Comparison of ENCODE assay signal across 24 cellular contexts in the genomic region with DNA sequence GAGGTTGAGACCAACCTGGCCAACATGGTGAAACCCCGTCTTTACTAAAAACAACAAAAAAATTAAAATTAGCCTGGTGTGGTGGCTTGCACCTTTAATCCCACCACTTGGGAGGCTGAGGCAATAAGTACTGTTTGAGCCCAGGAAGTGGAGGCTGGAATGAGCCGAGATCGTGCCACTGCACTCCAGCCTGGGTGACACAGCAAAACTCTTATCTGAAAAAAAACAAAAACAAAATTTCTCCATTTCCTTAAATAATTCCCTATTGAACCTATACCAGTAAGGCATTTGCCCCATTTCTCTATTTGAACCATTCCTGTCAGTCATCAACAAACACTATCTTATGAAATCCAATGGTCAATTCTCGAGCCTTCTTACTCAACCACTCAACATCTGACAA. TPM values are rescaled to one million over a fixed set of nuclear protein-coding genes. Genes with fewer than 3 reads are reported as not detected.
DNase-seq lines count a peak whose midpoint lies in the region; ATAC-seq, FAIRE-seq and TF ChIP-seq lines count a peak whose summit lies in the region.
"Had no signal": no experiment of that assay in that cellular context is flagged by ENCODE, and none has a peak within 500 bp of the region (broad histone marks: within the 10 kb centered on the region; RNA-seq: fewer than 3 reads in every experiment).

No MANE protein-coding gene starts in this region.

- no peak overlapping the region for H4K8ac ChIP-seq in mesenchymal stem cell (ENCODE audit: low read length)

- H3F3A ChIP-seq in smooth muscle cell (ENCODE audit: low read depth) = peaks cover 25% of the 10 kb centered on the region
- peaks cover 30% of the 10 kb centered on the region for H3F3A ChIP-seq in neural progenitor cell (ENCODE audit: low read depth)

- H3K79me1 ChIP-seq in mesenchymal stem cell (replicated peaks; ENCODE audit: low read length, poor library complexity, severe bottlenecking) = no peaks in the 10 kb centered on the region

- TF ChIP-seq RAD21 in HepG2 (CRISPR knock-in tag; IDR thresholded peaks at IDR 0.05) = no peak

- POLR2A ChIA-PET in HepG2 (lab: Yijun Ruan, JAX) (no interaction called here), WTC11 (lab: Charles Lee) (no interaction called here)

- no peak overlapping the region for H2BK5ac ChIP-seq in mesenchymal stem cell (ENCODE audit: low read depth, low read length, poor library complexity, severe bottlenecking)

- no peak overlapping the region for H4K91ac ChIP-seq in mesenchymal stem cell (ENCODE audit: low read length)

- no peak overlapping the region for H3K23ac ChIP-seq in mesenchymal stem cell (ENCODE audit: low read length in 2 of 2)

- no peaks in the 10 kb centered on the region for H3K27me3 ChIP-seq in HepG2 (ENCODE audit: control insufficient read depth in 1 of 2, insufficient read depth in 2 of 2, low read length in 2 of 2)
- no peaks in the 10 kb centered on the region for H3K27me3 ChIP-seq in right lobe of liver
- H3K27me3 ChIP-seq in mesenchymal stem cell (ENCODE audit: control insufficient read depth in 1 of 2, insufficient read depth in 1 of 2, low read length in 2 of 2) = no peaks in the 10 kb centered on the region
- H3K27me3 ChIP-seq in smooth muscle cell (ENCODE audit: low read depth) = no peaks in the 10 kb centered on the region
- H3K27me3 ChIP-seq in neural progenitor cell = no peaks in the 10 kb centered on the region
- H3K27me3 ChIP-seq: BLaER1 had no signal

- BruUV-seq in HepG2 (replicated peaks; lab: Mats Ljungman, UMichigan) = no TSS peak

- CTCF ChIA-PET in HepG2 (lab: Yijun Ruan, JAX; ENCODE audit: low intra/inter-chr PET ratio, low total read pairs) (interaction anchor here (1.3 to 1.4 kb wide), 2 partner anchors 75 to 137 kb away, joined by 3 to 6 read pairs; no protein-coding TSS in a partner anchor), WTC11 (lab: Charles Lee) (no interaction called here)

- no peak overlapping the region for H3K14ac ChIP-seq in mesenchymal stem cell (ENCODE audit: low read length in 2 of 2)

- H3K36me3 Mint-ChIP-seq in WTC11 (peaks cover 11% of the 10 kb centered on the region), neural progenitor cell (no peaks in the 10 kb centered on the region)

- no peak overlapping the region for H2AFZ ChIP-seq in HepG2 (ENCODE audit: low read length)
- H2AFZ ChIP-seq in mesenchymal stem cell (ENCODE audit: low read depth, low read length) = no peak overlapping the region
- no peak overlapping the region for H2AFZ ChIP-seq in smooth muscle cell (ENCODE audit: low read depth)
- no peak overlapping the region for H2AFZ ChIP-seq in neural progenitor cell (replicated peaks)

- H2AK5ac ChIP-seq in mesenchymal stem cell (ENCODE audit: low read length, severe bottlenecking) = no peak overlapping the region

- H3K9me3 Mint-ChIP-seq in WTC11 (peaks cover 6% of the 10 kb centered on the region), neural progenitor cell (peaks cover under 1% of the 10 kb centered on the region)
- H3K9me3 Mint-ChIP-seq: CD4-positive, alpha-beta T cell had no signal

- in situ Hi-C loops in HepG2 (cut with HindIII; ENCODE audit: extremely low pct_ligation_motif_present, low pct_unique_long_range_greater_than_20kb) = loop anchor here (10.0 kb wide), 2 partner anchors 77 to 137 kb away; a partner anchor contains a TSS

- H3K4me1 ChIP-seq in HepG2 (ENCODE audit: insufficient read depth, low read length) (peaks cover 79% of the 10 kb centered on the region), right lobe of liver (no peaks in the 10 kb centered on the region), mesenchymal stem cell (ENCODE audit: control insufficient read depth, insufficient read depth, low read depth, low read length) (peaks cover 3% of the 10 kb centered on the region), smooth muscle cell (ENCODE audit: low read depth) (peaks cover 24% of the 10 kb centered on the region), neural progenitor cell (peaks cover 21% of the 10 kb centered on the region)

- no peak overlapping the region for H3K4me3 ChIP-seq in HepG2 (replicated peaks in 1 of 3; ENCODE audit: insufficient read depth in 1 of 3, low read depth in 2 of 3, low read length in 3 of 3)
- no peak overlapping the region for H3K4me3 ChIP-seq in right lobe of liver
- H3K4me3 ChIP-seq in mesenchymal stem cell (ENCODE audit: insufficient read depth in 1 of 2, low read depth in 1 of 2, low read length in 2 of 2) = no peak overlapping the region
- H3K4me3 ChIP-seq in smooth muscle cell = no peak overlapping the region
- H3K4me3 ChIP-seq in neural progenitor cell = no peak overlapping the region
- H3K4me3 ChIP-seq: BLaER1 had no signal

- H3K4me1 Mint-ChIP-seq in WTC11 = peaks cover 48% of the 10 kb centered on the region
- peaks cover 35% of the 10 kb centered on the region for H3K4me1 Mint-ChIP-seq in neural progenitor cell

- H3K9ac ChIP-seq in HepG2 (ENCODE audit: insufficient read depth, low read depth, low read length) (no peak overlapping the region), mesenchymal stem cell (ENCODE audit: low read length) (no peak overlapping the region), smooth muscle cell (ENCODE audit: low read depth) (no peak overlapping the region), neural progenitor cell (no peak overlapping the region)
- H3K9ac ChIP-seq: BLaER1, SK-N-SH had no signal

- no peak overlapping the region for H3K18ac ChIP-seq in mesenchymal stem cell (ENCODE audit: low read depth in 1 of 2, low read length in 2 of 2)

- TF ChIP-seq EP300 in HepG2 (IDR thresholded peaks at IDR 0.05; ENCODE audit: low read depth in 2 of 2, low read length in 2 of 2) (no peak), HepG2 (CRISPR knock-in tag; IDR thresholded peaks at IDR 0.05; ENCODE audit: borderline replicate concordance) (no peak)

- intact Hi-C loops in HepG2 (cut with micrococcal nuclease; ENCODE audit: unreplicated experiment) = no loop called here
- intact Hi-C loops in right lobe of liver (cut with DNase I) = no loop called here

- ATAC-seq in HepG2 = no peak
- no peak for ATAC-seq in right lobe of liver
- ATAC-seq in WTC11 = no peak
- ATAC-seq: HCT116, PC-3 had no signal

- no peak overlapping the region for H2BK15ac ChIP-seq in mesenchymal stem cell (ENCODE audit: low read depth, poor library complexity, severe bottlenecking)

- H3K79me2 ChIP-seq in HepG2 (ENCODE audit: insufficient read depth, low read length) (peaks cover 5% of the 10 kb centered on the region), smooth muscle cell (ENCODE audit: low read depth) (no peaks in the 10 kb centered on the region), neural progenitor cell (ENCODE audit: low read depth) (no peaks in the 10 kb centered on the region)

- no peak overlapping the region for H3K4me3 Mint-ChIP-seq in WTC11
- no peak overlapping the region for H3K4me3 Mint-ChIP-seq in neural progenitor cell
- H3K4me3 Mint-ChIP-seq: CD4-positive, alpha-beta T cell had no signal

- peaks cover 6 to 13% of the 10 kb centered on the region in 2 experiments; a peak in 3 of 5 replicates for H3K36me3 ChIP-seq in HepG2 (replicated peaks in 1 of 2; ENCODE audit: control insufficient read depth in 1 of 2, insufficient read depth in 2 of 2, low read length in 2 of 2)
- no peaks in the 10 kb centered on the region for H3K36me3 ChIP-seq in right lobe of liver
- no peaks in the 10 kb centered on the region for H3K36me3 ChIP-seq in mesenchymal stem cell (ENCODE audit: control insufficient read depth in 1 of 2, insufficient read depth in 2 of 2, low read depth in 1 of 2, low read length in 2 of 2)
- H3K36me3 ChIP-seq in smooth muscle cell (ENCODE audit: low read depth) = no peaks in the 10 kb centered on the region
- no peaks in the 10 kb centered on the region for H3K36me3 ChIP-seq in neural progenitor cell
- H3K36me3 ChIP-seq: BLaER1 had no signal

- FAIRE-seq in HepG2 (lab: Jason Lieb, UNC) (no peak), urothelium cell line (lab: Jason Lieb, UNC) (no peak)
- FAIRE-seq: G401.6 had no signal

- H3K4ac ChIP-seq in mesenchymal stem cell (ENCODE audit: low read depth in 1 of 2, low read length in 2 of 2) = no peak overlapping the region

- H3K27ac ChIP-seq in HepG2 (ENCODE audit: extremely low read length, insufficient read depth, low read length) = no peak overlapping the region
- H3K27ac ChIP-seq in right lobe of liver = no peak overlapping the region
- H3K27ac ChIP-seq in mesenchymal stem cell (ENCODE audit: low read length, poor library complexity, severe bottlenecking) = no peak overlapping the region
- peak overlapping the region; percentile 92 for H3K27ac ChIP-seq in smooth muscle cell (ENCODE audit: low read depth)
- H3K27ac ChIP-seq in neural progenitor cell = no peak overlapping the region
- H3K27ac ChIP-seq: 22Rv1, BLaER1 had no signal

- H2BK120ac ChIP-seq in mesenchymal stem cell (ENCODE audit: low read depth, low read length) = peak overlapping the region; percentile 34

- H3K4me2 ChIP-seq in HepG2 (ENCODE audit: low read depth, low read length) = no peak overlapping the region
- H3K4me2 ChIP-seq in mesenchymal stem cell (ENCODE audit: low read length, poor library complexity, severe bottlenecking) = no peak overlapping the region
- H3K4me2 ChIP-seq in smooth muscle cell = no peak overlapping the region
- no peak overlapping the region for H3K4me2 ChIP-seq in neural progenitor cell
- H3K4me2 ChIP-seq: BLaER1, SK-N-SH had no signal

- WGBS in HepG2 (ENCODE audit: low lambda C conversion rate) = 96% methylated on average over 4 of the region's 4 CpGs
- 48% methylated on average over 4 of the region's 4 CpGs for WGBS in right lobe of liver (ENCODE audit: insufficient coverage, low coverage, low lambda C conversion rate, missing lambda C conversion rate)
- WGBS in mesenchymal stem cell = 95% methylated on average over 3 of the region's 4 CpGs
- 70% methylated on average over 4 of the region's 4 CpGs for WGBS in smooth muscle cell (ENCODE audit: low lambda C conversion rate)

- H3K27ac Mint-ChIP-seq in WTC11 (peak overlapping the region; percentile 50; the same call in 1 of the 2 replicates), neural progenitor cell (no peak overlapping the region)
- H3K27ac Mint-ChIP-seq: CD4-positive, alpha-beta T cell had no signal

- DNase-seq in HepG2 (ENCODE audit: low spot score) = no peak
- DNase-seq in right lobe of liver = no peak
- no peak for DNase-seq in WTC11 (ENCODE audit: low spot score)
- no peak for DNase-seq in mesenchymal stem cell
- no peak for DNase-seq in smooth muscle cell (lab: John Stamatoyannopoulos, UW; ENCODE audit: unreplicated experiment)
- DNase-seq in 8988T = no peak
- no peak for DNase-seq in urothelium cell line (ENCODE audit: low spot score)
- DNase-seq in neural progenitor cell (ENCODE audit: low spot score) = no peak
- DNase-seq: CD4-positive, alpha-beta T cell; DMS53; Kasumi-1; NCI-H1105; NCI-H146; NCI-H1930; NCI-H2107; NCI-H524 treated with DMSO at 0.1 percent for 48 hours; NCI-H774; PC-3; SK-N-SH had no signal

- no peaks in the 10 kb centered on the region for H3K9me3 ChIP-seq in HepG2 (ENCODE audit: low read length)
- H3K9me3 ChIP-seq in right lobe of liver = no peaks in the 10 kb centered on the region
- no peaks in the 10 kb centered on the region for H3K9me3 ChIP-seq in mesenchymal stem cell (ENCODE audit: control insufficient read depth, low read length)
- H3K9me3 ChIP-seq in smooth muscle cell (replicated peaks; ENCODE audit: low read depth) = no peaks in the 10 kb centered on the region
- H3K9me3 ChIP-seq in neural progenitor cell (ENCODE audit: low read depth) = no peaks in the 10 kb centered on the region
- H3K9me3 ChIP-seq: BLaER1, SK-N-SH had no signal

- no peak for TF ChIP-seq CTCF in HepG2 (CRISPR knock-in tag; IDR thresholded peaks at IDR 0.05)
- no peak for TF ChIP-seq CTCF in right lobe of liver (IDR thresholded peaks at IDR 0.05)
- no peak for TF ChIP-seq CTCF in WTC11 (IDR thresholded peaks at IDR 0.05)
- TF ChIP-seq CTCF in smooth muscle cell (IDR thresholded peaks at IDR 0.05; ENCODE audit: borderline replicate concordance, insufficient read depth, poor library complexity, severe bottlenecking) = no peak
- no peak for TF ChIP-seq CTCF in neural progenitor cell (IDR thresholded peaks at IDR 0.05)

- TF ChIP-seq POLR2A in HepG2 (IDR thresholded peaks at IDR 0.05; ENCODE audit: insufficient read depth in 1 of 2, low read depth in 2 of 2, low read length in 2 of 2) = no peak
- no peak for TF ChIP-seq POLR2A in right lobe of liver (IDR thresholded peaks at IDR 0.05)

- no peak overlapping the region for H2BK12ac ChIP-seq in mesenchymal stem cell (ENCODE audit: low read length in 2 of 2)

- H3K27me3 Mint-ChIP-seq in WTC11 (ENCODE audit: low read depth) = no peaks in the 10 kb centered on the region; the same call in 1 of the 2 replicates
- H3K27me3 Mint-ChIP-seq in neural progenitor cell (ENCODE audit: insufficient read depth, low read depth) = peaks cover 2% of the 10 kb centered on the region

- H4K20me1 ChIP-seq in HepG2 (ENCODE audit: insufficient read depth, low read length) = no peaks in the 10 kb centered on the region
- no peaks in the 10 kb centered on the region for H4K20me1 ChIP-seq in smooth muscle cell (ENCODE audit: low read depth)
- no peaks in the 10 kb centered on the region for H4K20me1 ChIP-seq in neural progenitor cell (ENCODE audit: low read depth)
- H4K20me1 ChIP-seq: BLaER1 had no signal

RNA-seq across cellular contexts. Expression of a gene that starts 14.8 kb away (rescaled TPM):
- total RNA-seq in HepG2 (2016; rRNA removed; fragmentation: Illumina TruSeq; extraction: Trizol) = 6.6 and 7.7 TPM in 2 replicates
- 3.1 and 3.3 TPM in 2 replicates for total RNA-seq in HepG2 (2016; cell fraction: cytosol; rRNA removed; fragmentation: Illumina TruSeq; extraction: Trizol; ENCODE audit: low read depth)
- 4.0 and 7.7 TPM in 2 replicates for total RNA-seq in HepG2 (2016; cell fraction: insoluble cytoplasmic fraction; rRNA removed; fragmentation: Illumina TruSeq; extraction: Trizol)
- total RNA-seq in HepG2 (2016; cell fraction: membrane; rRNA removed; fragmentation: Illumina TruSeq; extraction: Trizol) = 3.2 TPM in 2 replicates
- 7.9 and 9.0 TPM in 2 replicates for total RNA-seq in HepG2 (2016; cell fraction: nucleus; rRNA removed; fragmentation: Illumina TruSeq; extraction: Trizol)
- polyA plus RNA-seq in HepG2 (2011; rRNA removed) = 30.5 and 39.0 TPM in 2 replicates
- polyA plus RNA-seq in HepG2 (2011; cell fraction: cytosol; rRNA removed) = 24.0 and 28.8 TPM in 2 replicates
- 49.2 and 50.3 TPM in 2 replicates for polyA plus RNA-seq in HepG2 (2011; cell fraction: nucleus; rRNA removed)
- polyA plus RNA-seq in HepG2 (2012) = 11.2 and 16.0 TPM in 2 replicates
- 0.50 and 0.70 TPM in 2 replicates for polyA plus RNA-seq in HepG2 (2016; cell fraction: cytosol; fragmentation: Illumina TruSeq; extraction: Trizol; ENCODE audit: low read depth)
- 4.1 and 5.4 TPM in 2 replicates for polyA plus RNA-seq in HepG2 (2016; cell fraction: insoluble cytoplasmic fraction; fragmentation: Illumina TruSeq; extraction: Trizol; ENCODE audit: low read depth)
- polyA plus RNA-seq in HepG2 (2016; cell fraction: membrane; fragmentation: Illumina TruSeq; extraction: Trizol; ENCODE audit: low read depth) = 1.4 and 1.5 TPM in 2 replicates
- 21.8 and 24.7 TPM in 2 replicates for polyA plus RNA-seq in HepG2 (2016; cell fraction: nucleus; fragmentation: Illumina TruSeq; extraction: Trizol; ENCODE audit: insufficient read depth, low read depth)
- polyA minus RNA-seq in HepG2 (2011; rRNA and poly(A)+ RNA removed; ENCODE audit: low replicate concordance) = 0.09 and 35.8 TPM in 2 replicates
- polyA minus RNA-seq in HepG2 (2011; cell fraction: cytosol; rRNA and poly(A)+ RNA removed) = 11.6 and 14.8 TPM in 2 replicates
- 25.6 and 26.0 TPM in 2 replicates for polyA minus RNA-seq in HepG2 (2011; cell fraction: nucleus; rRNA and poly(A)+ RNA removed)
- total RNA-seq in right lobe of liver = 100 to 1,000 TPM in 1 of 6 experiments, 1 to 10 TPM in 2, under 1 TPM in 3; 0.18 to 110 (median 0.95) TPM
- total RNA-seq in WTC11 (2021) = 24.4 to 28.8 TPM (median 26.7 TPM) in 3 replicates
- polyA plus RNA-seq in mesenchymal stem cell (2013, experiment 1 of 2) = 1.1 TPM
- 0.96 TPM for polyA plus RNA-seq in mesenchymal stem cell (2013, experiment 2 of 2)
- 2.3 and 2.8 TPM in 2 replicates for total RNA-seq in smooth muscle cell
- polyA plus RNA-seq in smooth muscle cell = 8.1 and 19.3 TPM in 2 replicates
- total RNA-seq in neural progenitor cell (ENCODE audit: low replicate concordance) = 0.46 and 0.49 TPM in 2 replicates
- total RNA-seq: M059J, PC-3 had no signal
